Comparison of ENCODE assay signal across 17 cellular contexts in genomic region chr12:92496790-92497189, GRCh38.
DNase-seq lines count a peak whose midpoint lies in the region; ATAC-seq and TF ChIP-seq lines count a peak whose summit lies in the region.
"Had no signal": no experiment of that assay in that cellular context is flagged by ENCODE, and none has a peak within 500 bp of the region (broad histone marks: within the 10 kb centered on the region; RNA-seq: fewer than 3 reads in every experiment).

No MANE protein-coding gene starts in this region.

- H3K4me2 ChIP-seq in smooth muscle cell: no peak overlapping the region

- H3F3A ChIP-seq in smooth muscle cell (ENCODE audit: low read depth): no peaks in the 10 kb centered on the region

- TF ChIP-seq CTCF in smooth muscle cell (IDR thresholded peaks at IDR 0.05; ENCODE audit: borderline replicate concordance, insufficient read depth, poor library complexity, severe bottlenecking): no peak
- no peak for TF ChIP-seq CTCF in CD14-positive monocyte (IDR thresholded peaks at IDR 0.05)

- no peaks in the 10 kb centered on the region for H3K9me3 ChIP-seq in smooth muscle cell (replicated peaks; ENCODE audit: low read depth)
- H3K9me3 ChIP-seq: HAP-1, lower lobe of right lung, suprapubic skin had no signal

- no peaks in the 10 kb centered on the region for H3K79me2 ChIP-seq in smooth muscle cell (ENCODE audit: low read depth)
- H3K79me2 ChIP-seq: parathyroid adenoma had no signal

- no peaks in the 10 kb centered on the region for H3K4me1 ChIP-seq in smooth muscle cell (ENCODE audit: low read depth)
- H3K4me1 ChIP-seq: HAP-1, lower lobe of right lung, parathyroid adenoma, suprapubic skin had no signal

- peaks cover under 1 to 9% (median 4%) of the 10 kb centered on the region in 7 donors for H3K9me3 Mint-ChIP-seq in CD14-positive monocyte

- H3K27me3 ChIP-seq in smooth muscle cell (ENCODE audit: low read depth): no peaks in the 10 kb centered on the region
- H3K27me3 ChIP-seq: heart left ventricle, suprapubic skin had no signal

- H3K4me1 Mint-ChIP-seq in CD14-positive monocyte: peaks cover 3% of the 10 kb centered on the region

- intact Hi-C loops in CD14-positive monocyte (cut with micrococcal nuclease): no loop called here

- no peak overlapping the region for H3K9ac ChIP-seq in smooth muscle cell (ENCODE audit: low read depth)
- H3K9ac ChIP-seq: parathyroid adenoma had no signal

- no peak overlapping the region for H3K27ac ChIP-seq in smooth muscle cell (ENCODE audit: low read depth)
- H3K27ac ChIP-seq: heart left ventricle, lower lobe of right lung, parathyroid adenoma, suprapubic skin had no signal

- WGBS in smooth muscle cell (ENCODE audit: low lambda C conversion rate): 63% methylated on average over 1 of the region's 1 CpG

- no peaks in the 10 kb centered on the region for H3K36me3 Mint-ChIP-seq in CD14-positive monocyte

- no peak overlapping the region for H2AFZ ChIP-seq in smooth muscle cell (ENCODE audit: low read depth)
- H2AFZ ChIP-seq: parathyroid adenoma had no signal

- no peaks in the 10 kb centered on the region for H3K36me3 ChIP-seq in smooth muscle cell (ENCODE audit: low read depth)
- H3K36me3 ChIP-seq: HAP-1, heart left ventricle, lower lobe of right lung, suprapubic skin had no signal

- DNase-seq in smooth muscle cell (lab: John Stamatoyannopoulos, UW; ENCODE audit: unreplicated experiment) (no peak), CD14-positive monocyte (ENCODE audit: low spot score) (no peak), anterior cingulate cortex (lab: John Stamatoyannopoulos, UW) (no peak)
- DNase-seq: endodermal cell; GF-D8; heart left ventricle; lower lobe of right lung; stimulated activated CD4-positive, alpha-beta T cell treated with anti-CD3 and anti-CD28 coated beads, Interleukin-4, amount 100 ng/mL, for 1 hour; T-helper 9 cell had no signal

- no peaks in the 10 kb centered on the region for H3K27me3 Mint-ChIP-seq in CD14-positive monocyte (ENCODE audit: low read depth in 3 of 3)

- H3K4me3 Mint-ChIP-seq in CD14-positive monocyte: no peak overlapping the region
- H3K4me3 Mint-ChIP-seq: endodermal cell had no signal

- H4K20me1 ChIP-seq in smooth muscle cell (ENCODE audit: low read depth): no peaks in the 10 kb centered on the region

- ATAC-seq in GM18499 (IDR thresholded peaks at IDR 0.05; ENCODE audit: insufficient read depth, unreplicated experiment) (peak; percentile 40), GM19438 (IDR thresholded peaks at IDR 0.05; ENCODE audit: low read depth, unreplicated experiment) (peak; percentile 55), HG02840 (IDR thresholded peaks at IDR 0.05; ENCODE audit: low FRiP score, unreplicated experiment) (peak; percentile 48), HG03521 (IDR thresholded peaks at IDR 0.05; ENCODE audit: unreplicated experiment) (peak; percentile 43), SK-N-SH treated with all-trans-retinoic acid at 6 μM for 48 hours (no peak)
- ATAC-seq: heart left ventricle, lower lobe of right lung had no signal

- no peak overlapping the region for H3K27ac Mint-ChIP-seq in CD14-positive monocyte
- H3K27ac Mint-ChIP-seq: endodermal cell had no signal

- H3K4me3 ChIP-seq in smooth muscle cell: no peak overlapping the region
- H3K4me3 ChIP-seq: HAP-1, heart left ventricle, lower lobe of right lung, suprapubic skin had no signal

TF ChIP-seq in SK-N-SH treated with all-trans-retinoic acid at 6 μM for 48 hours, 23 proteins besides CTCF, POLR2A, EP300 and RAD21:
- TF ChIP-seq SNAI2 (CRISPR knock-in tag; IDR thresholded peaks at IDR 0.05): no peak
- no peak for TF ChIP-seq ZNF70 (CRISPR knock-in tag; IDR thresholded peaks at IDR 0.05)
- no peak for TF ChIP-seq TCF4 (CRISPR knock-in tag; IDR thresholded peaks at IDR 0.05; ENCODE audit: borderline replicate concordance)
- no peak for TF ChIP-seq ZNF565 (CRISPR knock-in tag; conservative IDR thresholded peaks at IDR 0.05; ENCODE audit: low read depth)
- TF ChIP-seq BACH2 (CRISPR knock-in tag; IDR thresholded peaks at IDR 0.05; ENCODE audit: borderline replicate concordance): no peak
- TF ChIP-seq ESRRG (CRISPR knock-in tag; IDR thresholded peaks at IDR 0.05): no peak
- TF ChIP-seq ZC3H10 (CRISPR knock-in tag; IDR thresholded peaks at IDR 0.05): no peak
- TF ChIP-seq CREB5 (CRISPR knock-in tag; IDR thresholded peaks at IDR 0.05; ENCODE audit: low read depth): no peak
- no peak for TF ChIP-seq OSR1 (CRISPR knock-in tag; IDR thresholded peaks at IDR 0.05)
- TF ChIP-seq ZNF8 (CRISPR knock-in tag; IDR thresholded peaks at IDR 0.05): no peak
- TF ChIP-seq TOX (CRISPR knock-in tag; IDR thresholded peaks at IDR 0.05; ENCODE audit: borderline replicate concordance): no peak
- no peak for TF ChIP-seq GLIS3 (CRISPR knock-in tag; IDR thresholded peaks at IDR 0.05)
- TF ChIP-seq TSHZ2 (CRISPR knock-in tag; IDR thresholded peaks at IDR 0.05): no peak
- no peak for TF ChIP-seq RARB (CRISPR knock-in tag; IDR thresholded peaks at IDR 0.05)
